9 cellular contexts compared by ENCODE assay signal in genomic region chr12:40692617-40693502, GRCh38.
A peak's percentile ranks its signal among the peaks of the same experiment; 100 is the strongest.
DNase-seq lines count a peak whose midpoint lies in the region; ATAC-seq and TF ChIP-seq lines count a peak whose summit lies in the region.
"Had no signal": no experiment of that assay in that cellular context is flagged by ENCODE, and none has a peak within 500 bp of the region (broad histone marks: within the 10 kb centered on the region; RNA-seq: fewer than 3 reads in every experiment).

No MANE protein-coding gene starts in this region.

- H3K4me1 Mint-ChIP-seq in nephron, result peaks cover 18% of the 10 kb centered on the region

- peak overlapping the region; percentile 95 to 98 (median 96) for H3K4me3 Mint-ChIP-seq in nephron
- H3K4me3 Mint-ChIP-seq: T-helper 1 cell treated with Interleukin-12 subunit alpha and Interleukin-12 subunit beta and Interleukin-4 antibody, amounts not matched to agents 30 μg/mL and 1 μg/mL, for 36 hours had no signal

- TF ChIP-seq CTCF in nephron (IDR thresholded peaks at IDR 0.05; ENCODE audit: unreplicated experiment in 3 of 3), result no peak

- no peaks in the 10 kb centered on the region for H3K9me3 Mint-ChIP-seq in nephron
- H3K9me3 Mint-ChIP-seq: T-helper 1 cell treated with Interleukin-12 subunit alpha and Interleukin-12 subunit beta and Interleukin-4 antibody, amounts not matched to agents 30 μg/mL and 1 μg/mL, for 36 hours had no signal

- DNase-seq in AG20443 (ENCODE audit: low spot score) (peak; percentile 18), HK-2 (ENCODE audit: unreplicated experiment) (peak; percentile 2), ecto neural progenitor cell (ENCODE audit: low spot score) (peak; percentile 57), DMS114 treated with DMSO at 0.1 percent for 48 hours (lab: John Stamatoyannopoulos, UW; ENCODE audit: unreplicated experiment) (no peak), NOMO-1 treated with DMSO at 0.1 percent for 48 hours (lab: John Stamatoyannopoulos, UW; ENCODE audit: unreplicated experiment) (no peak)
- no peak for DNase-seq in activated CD4-positive, alpha-beta T cell treated with anti-CD3 and anti-CD28 coated beads for 1 hour

- peaks cover 42% of the 10 kb centered on the region for H3K27me3 Mint-ChIP-seq in nephron (ENCODE audit: low read depth)

- H3K27ac Mint-ChIP-seq in nephron, result no peak overlapping the region
- H3K27ac Mint-ChIP-seq: T-helper 1 cell treated with Interleukin-12 subunit alpha and Interleukin-12 subunit beta and Interleukin-4 antibody, amounts not matched to agents 30 μg/mL and 1 μg/mL, for 36 hours had no signal

- H3K36me3 Mint-ChIP-seq in nephron (ENCODE audit: low read depth), result no peaks in the 10 kb centered on the region

- no peak for ATAC-seq in HG03378 (IDR thresholded peaks at IDR 0.05; ENCODE audit: unreplicated experiment)

Comparison
In these comparisons a context has a peak if more than half of its experiments do, and no peak if none do; other contexts are left out.
1. DNase-seq: peak in AG20443 (single experiment), HK-2 (single experiment) and ecto neural progenitor cell (single experiment); none in activated CD4-positive, alpha-beta T cell treated with anti-CD3 and anti-CD28 coated beads for 1 hour (single experiment), DMS114 treated with DMSO at 0.1 percent for 48 hours (single experiment) and NOMO-1 treated with DMSO at 0.1 percent for 48 hours (single experiment).